ENCODE assay signal across 8 cellular contexts in genomic region chr20:15895560-15896084, GRCh38.
DNase-seq lines count a peak whose midpoint lies in the region; ATAC-seq lines count a peak whose summit lies in the region.
"Had no signal": no experiment of that assay in that cellular context is flagged by ENCODE, and none has a peak within 500 bp of the region (broad histone marks: within the 10 kb centered on the region; RNA-seq: fewer than 3 reads in every experiment).

No MANE protein-coding gene starts in this region.

- no peak for DNase-seq in memory B cell (ENCODE audit: low spot score in 2 of 2)
- DNase-seq in NCI-H1930 (lab: John Stamatoyannopoulos, UW) = no peak
- DNase-seq in left lobe of liver (ENCODE audit: low spot score) = no peak
- no peak for DNase-seq in HK-2 (ENCODE audit: unreplicated experiment)
- DNase-seq: caudate nucleus had no signal

- H3K36me3 Mint-ChIP-seq in memory B cell = peaks cover 12% of the 10 kb centered on the region

- H3K4me3 Mint-ChIP-seq in memory B cell = no peak overlapping the region

- H3K27me3 Mint-ChIP-seq in memory B cell = no peaks in the 10 kb centered on the region

- peak; percentile 96 for ATAC-seq in GM18909 (IDR thresholded peaks at IDR 0.05; ENCODE audit: poor library complexity, unreplicated experiment)
- peak; percentile 85 for ATAC-seq in GM21717 (IDR thresholded peaks at IDR 0.05; ENCODE audit: unreplicated experiment)
- ATAC-seq in HG03432 (IDR thresholded peaks at IDR 0.05; ENCODE audit: unreplicated experiment) = peak; percentile 94
- ATAC-seq in memory B cell (ENCODE audit: low read depth) = peak; percentile 43
- ATAC-seq in left lobe of liver = no peak

- H3K4me1 Mint-ChIP-seq in memory B cell = peaks cover 11% of the 10 kb centered on the region

- H3K9me3 Mint-ChIP-seq in memory B cell = no peaks in the 10 kb centered on the region

- no peak overlapping the region for H3K27ac Mint-ChIP-seq in memory B cell
